1 cellular context compared by ENCODE assay signal in genomic region chr12:58086930-58087329, GRCh38.
TF ChIP-seq lines count a peak whose summit lies in the region.

No MANE protein-coding gene starts in this region.

TF ChIP-seq in H1, 55 proteins besides CTCF, POLR2A, EP300 and RAD21 (continued from another document):
- no peak for TF ChIP-seq BCL11A (IDR thresholded peaks at IDR 0.05; ENCODE audit: low read depth in 2 of 2, low read length in 2 of 2)
- TF ChIP-seq ATF2 (IDR thresholded peaks at IDR 0.05; ENCODE audit: low read length), result no peak
